In genomic region chr2:19989681-19990415, GRCh38 we compare ENCODE assay signal across 1 cellular context.
TF ChIP-seq lines count a peak whose summit lies in the region.

TSS of gene WDR35 (minus strand) at chr2:19990105. CDS start at chr2:19990015, 90 bp downstream.

TF ChIP-seq in SK-N-SH, 30 proteins besides CTCF, POLR2A, EP300 and RAD21 (continued from another document):
- peak; percentile 71 for TF ChIP-seq USF1 (IDR thresholded peaks at IDR 0.05; ENCODE audit: borderline replicate concordance, low read depth)
- no peak for TF ChIP-seq TEAD4 (IDR thresholded peaks at IDR 0.05; ENCODE audit: borderline replicate concordance, insufficient read depth)
- TF ChIP-seq JUND (IDR thresholded peaks at IDR 0.05), result no peak
- peak; percentile 96 for TF ChIP-seq GABPA (IDR thresholded peaks at IDR 0.05; ENCODE audit: low read depth)
